28 cellular contexts compared by ENCODE assay signal in the genomic region with DNA sequence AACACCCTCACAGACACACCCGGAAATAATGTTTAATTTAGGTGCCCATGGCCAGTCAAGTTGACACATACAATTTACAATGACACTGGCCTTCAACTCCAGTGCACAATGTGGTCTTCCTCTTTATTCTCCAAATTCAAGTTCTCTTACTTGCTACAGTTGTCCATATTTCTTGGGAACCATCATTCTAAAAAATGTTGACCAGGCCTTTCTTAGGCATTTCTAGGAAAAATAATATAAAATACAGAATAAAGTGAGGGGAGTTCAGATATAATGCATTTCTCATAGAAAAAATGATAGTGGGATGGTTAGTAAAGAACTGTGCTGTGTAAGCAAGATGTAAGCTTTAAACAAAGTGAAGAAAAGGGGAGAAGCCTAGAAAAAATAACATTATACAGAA.
"Had no signal": no experiment of that assay in that cellular context is flagged by ENCODE, and none has a peak within 500 bp of the region (broad histone marks: within the 10 kb centered on the region; RNA-seq: fewer than 3 reads in every experiment).

No MANE protein-coding gene starts in this region.

- H3K4me1 Mint-ChIP-seq: endodermal cell had no signal

- H3K27ac ChIP-seq: colonic mucosa, coronary artery, dorsolateral prefrontal cortex, epithelial cell of prostate, esophagus muscularis mucosa, esophagus squamous epithelium, foreskin keratinocyte, gastrocnemius medialis, gastroesophageal sphincter, heart left ventricle, heart right ventricle, hepatocyte had no signal

- H2AFZ ChIP-seq: hepatocyte had no signal

- H3K4me3 ChIP-seq: colonic mucosa, coronary artery, dorsolateral prefrontal cortex, esophagus muscularis mucosa, esophagus squamous epithelium, gastrocnemius medialis, gastroesophageal sphincter, heart left ventricle, heart right ventricle, hepatocyte had no signal

- H3K4me1 ChIP-seq: colonic mucosa, esophagus muscularis mucosa, esophagus squamous epithelium, foreskin keratinocyte, gastrocnemius medialis, gastroesophageal sphincter had no signal

- H3K9me3 ChIP-seq: colonic mucosa, esophagus muscularis mucosa, esophagus squamous epithelium, gastrocnemius medialis, gastroesophageal sphincter, heart left ventricle, heart right ventricle had no signal

- FAIRE-seq: endometrium, endothelial cell of umbilical vein had no signal

- H3K4me2 ChIP-seq: hepatocyte had no signal

- H3K79me2 ChIP-seq: hepatocyte had no signal

- H3K9me3 Mint-ChIP-seq: dendritic cell treated with granulocyte-macrophage colony-stimulating factor and Interleukin-4, amounts not matched to agents 40 ng/mL and 50 ng/mL, for 4 days; effector memory CD8-positive, alpha-beta T cell; endodermal cell had no signal

- H3K27me3 Mint-ChIP-seq: effector memory CD8-positive, alpha-beta T cell had no signal

- H3K36me3 ChIP-seq: colonic mucosa, esophagus squamous epithelium, gastrocnemius medialis had no signal

- H3K27ac Mint-ChIP-seq: dendritic cell treated with granulocyte-macrophage colony-stimulating factor and Interleukin-4, amounts not matched to agents 40 ng/mL and 50 ng/mL, for 4 days; effector memory CD8-positive, alpha-beta T cell; endodermal cell had no signal

- H3K27me3 ChIP-seq: colonic mucosa, dorsolateral prefrontal cortex, esophagus muscularis mucosa, esophagus squamous epithelium, foreskin keratinocyte, gastrocnemius medialis, gastroesophageal sphincter, heart left ventricle, heart right ventricle, hepatocyte had no signal

- H3K4me3 Mint-ChIP-seq: dendritic cell treated with granulocyte-macrophage colony-stimulating factor and Interleukin-4, amounts not matched to agents 40 ng/mL and 50 ng/mL, for 4 days; effector memory CD8-positive, alpha-beta T cell; endodermal cell had no signal

- DNase-seq: colonic mucosa; cortex of kidney; dermis blood vessel endothelial cell; dorsolateral prefrontal cortex; effector CD4-positive, alpha-beta T cell; effector CD8-positive, alpha-beta T cell; effector memory CD4-positive, alpha-beta T cell; effector memory CD8-positive, alpha-beta T cell; endodermal cell; erythroblast; esophagus squamous epithelium; foreskin fibroblast; foreskin keratinocyte; foreskin melanocyte; gastrocnemius medialis; glutamatergic neuron; head of caudate nucleus; heart left ventricle; heart right ventricle had no signal

- ATAC-seq: effector memory CD8-positive, alpha-beta T cell; esophagus mucosa; foreskin keratinocyte; gastrocnemius medialis; gastroesophageal sphincter; heart left ventricle; heart right ventricle had no signal
